In the genomic region with DNA sequence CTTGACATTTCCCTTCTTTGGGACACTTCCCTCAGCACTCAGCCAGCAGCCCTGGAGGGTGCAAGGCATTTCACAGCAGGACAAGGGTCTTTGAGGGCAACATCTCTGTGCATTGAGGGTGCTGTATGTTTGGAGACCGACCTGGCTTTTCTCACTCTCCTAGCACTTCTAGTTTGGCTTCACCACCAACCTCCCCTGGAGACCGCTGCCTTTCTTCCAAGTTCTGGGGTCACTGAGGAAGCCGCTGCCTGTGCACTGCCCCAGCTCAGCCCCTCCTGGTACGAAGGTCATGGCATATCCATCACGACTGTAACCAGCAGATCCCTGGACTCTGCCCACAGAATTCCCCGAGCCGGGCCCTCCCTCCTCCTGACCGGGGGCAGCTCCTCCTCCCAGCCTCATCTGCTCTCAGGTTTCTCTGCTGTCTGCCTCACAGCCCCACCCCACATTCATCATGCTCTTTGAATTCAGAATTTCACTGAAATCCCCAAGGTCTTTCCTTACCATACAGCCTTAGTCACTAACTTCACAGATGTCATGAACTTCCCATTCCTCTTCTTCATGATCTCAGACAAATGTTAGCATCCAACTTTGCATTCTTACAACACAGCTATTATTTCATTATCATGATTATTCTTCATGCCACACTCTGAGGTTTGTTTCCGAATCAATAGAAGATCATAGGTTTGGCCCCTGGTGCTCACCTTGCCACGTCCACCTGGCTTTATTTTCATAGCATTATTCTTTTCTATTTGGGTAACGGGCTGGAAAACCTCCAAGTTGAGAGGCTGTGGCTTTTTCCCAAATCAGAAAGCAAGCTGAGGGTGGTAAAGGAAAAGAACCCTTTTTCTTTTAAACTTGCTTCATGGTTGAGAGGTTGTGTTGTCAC, we compare ENCODE assay signal across 9 cellular contexts.
DNase-seq lines count a peak whose midpoint lies in the region; ATAC-seq, FAIRE-seq and TF ChIP-seq lines count a peak whose summit lies in the region.
"Had no signal": no experiment of that assay in that cellular context is flagged by ENCODE, and none has a peak within 500 bp of the region (broad histone marks: within the 10 kb centered on the region; RNA-seq: fewer than 3 reads in every experiment).

No MANE protein-coding gene starts in this region.

- peak overlapping the region; percentile 73 for H3K27ac ChIP-seq in ACC112 (ENCODE audit: low read depth, low read length)
- H3K27ac ChIP-seq in GM12878 (ENCODE audit: control insufficient read depth, insufficient read depth): no peak overlapping the region
- peak overlapping the region in 1 of 2 donors; percentile 89 for H3K27ac ChIP-seq in left lung

- CTCF ChIA-PET in GM12878 (lab: Yijun Ruan, JAX): interaction anchor here (0.6 to 1.5 kb wide), 2 partner anchors 17 to 88 kb away, joined by 3 read pairs; no protein-coding TSS in a partner anchor

- no peak overlapping the region for H3K27ac Mint-ChIP-seq in activated naive CD4-positive, alpha-beta T cell treated with anti-CD3 and anti-CD28 coated beads, Interleukin-2, amount 50 U/mL, for 72 hours
- H3K27ac Mint-ChIP-seq: memory B cell had no signal

- POLR2A ChIA-PET in GM12878 (lab: Charles Lee): interaction anchor here (1.1 kb wide), 1 partner anchor 29 kb away, joined by 3 read pairs; no protein-coding TSS in a partner anchor

- H3K4me3 ChIP-seq in ACC112 (ENCODE audit: low read depth, low read length) (0 out of 2 replicates have a peak overlapping the region, but pooled peaks have one; percentile 19), GM12878 (no peak overlapping the region), left lung (no peak overlapping the region)

- in situ Hi-C loops in GM12878 (cut with MboI): no loop called here

- TF ChIP-seq CTCF in GM12878 (IDR thresholded peaks at IDR 0.05 in 2 of 3, conservative IDR thresholded peaks at IDR 0.05 in 1 of 3; ENCODE audit: control insufficient read depth in 2 of 3, extremely low read depth in 1 of 3, insufficient read depth in 1 of 3, low read depth in 3 of 3, low read length in 3 of 3) (no peak), left lung (IDR thresholded peaks at IDR 0.05) (no peak)

- no TSS peak for BruUV-seq in GM12878 (replicated peaks; lab: Mats Ljungman, UMichigan)

- no peak overlapping the region for H2AFZ ChIP-seq in ACC112 (ENCODE audit: low read length, unreplicated experiment)
- H2AFZ ChIP-seq in GM12878 (ENCODE audit: control insufficient read depth, low read depth, low read length): no peak overlapping the region

- no peak for TF ChIP-seq EP300 in GM12878 (IDR thresholded peaks at IDR 0.05; ENCODE audit: borderline replicate concordance in 1 of 2, control insufficient read depth in 1 of 2, low read depth in 2 of 2, low read length in 2 of 2)

- RAD21 ChIA-PET in GM12878 (lab: Charles Lee; ENCODE audit: unreplicated experiment): interaction anchor here (1.1 to 1.2 kb wide), 2 partner anchors 17 to 86 kb away, joined by 3 to 6 read pairs; no protein-coding TSS in a partner anchor

- H3K79me2 ChIP-seq in ACC112 (ENCODE audit: control insufficient read depth, insufficient read depth, low read length, unreplicated experiment): no peaks in the 10 kb centered on the region
- H3K79me2 ChIP-seq in GM12878 (ENCODE audit: control insufficient read depth, insufficient read depth, low read length): no peaks in the 10 kb centered on the region

- SMC1A ChIA-PET in GM12878 (lab: Charles Lee; ENCODE audit: uncharacterized antibody, unreplicated experiment): interaction anchor here (1.0 to 1.9 kb wide), 3 partner anchors 45 to 88 kb away, joined by 3 to 4 read pairs (median 3); no protein-coding TSS in a partner anchor

- H3K9ac ChIP-seq in GM12878 (ENCODE audit: control insufficient read depth, insufficient read depth, low read length): no peak overlapping the region

- FAIRE-seq in HTR-8/SVneo (lab: Jason Lieb, UNC): peak; percentile 66
- no peak for FAIRE-seq in GM12878 (lab: Jason Lieb, UNC)

- peak; percentile 90 for DNase-seq in HTR-8/SVneo (ENCODE audit: insufficient read length, low spot score)
- no peak for DNase-seq in GM12878 (ENCODE audit: low read depth, low spot score)
- no peak for DNase-seq in left lung
- DNase-seq in activated CD4-positive, alpha-beta T cell treated with anti-CD3 and anti-CD28 coated beads, Interleukin-2, amount 50 U/mL, for 48 hours: no peak
- DNase-seq in activated naive CD4-positive, alpha-beta T cell treated with anti-CD3 and anti-CD28 coated beads, Interleukin-2, amount 50 U/mL, for 72 hours (ENCODE audit: low spot score in 2 of 2): no peak

- no peaks in the 10 kb centered on the region for H3K36me3 Mint-ChIP-seq in activated naive CD4-positive, alpha-beta T cell treated with anti-CD3 and anti-CD28 coated beads, Interleukin-2, amount 50 U/mL, for 72 hours
- H3K36me3 Mint-ChIP-seq: memory B cell had no signal

- intact Hi-C loops in GM12878 (cut with micrococcal nuclease; ENCODE audit: unreplicated experiment): no loop called here
- intact Hi-C loops in left lung (cut with DNase I): no loop called here

- no peak for TF ChIP-seq RAD21 in GM12878 (IDR thresholded peaks at IDR 0.05; ENCODE audit: insufficient read depth, low read depth, low read length)

- no peaks in the 10 kb centered on the region for H3K9me3 Mint-ChIP-seq in activated naive CD4-positive, alpha-beta T cell treated with anti-CD3 and anti-CD28 coated beads, Interleukin-2, amount 50 U/mL, for 72 hours
- H3K9me3 Mint-ChIP-seq: memory B cell had no signal

- H4K20me1 ChIP-seq in GM12878 (ENCODE audit: control insufficient read depth, insufficient read depth): no peaks in the 10 kb centered on the region

- TF ChIP-seq POLR2A in GM12878 (IDR thresholded peaks at IDR 0.05; ENCODE audit: low read depth, low read length) (no peak), GM18505 (IDR thresholded peaks at IDR 0.05; ENCODE audit: borderline replicate concordance, extremely low read depth, insufficient read depth, insufficient read length) (no peak)

- no peak for ATAC-seq in GM12878
- peak; percentile 55 for ATAC-seq in left lung
- ATAC-seq in HG03354 (IDR thresholded peaks at IDR 0.05; ENCODE audit: poor library complexity, severe bottlenecking, unreplicated experiment): no peak
- ATAC-seq in GM18505 (IDR thresholded peaks at IDR 0.05; ENCODE audit: unreplicated experiment): no peak
- ATAC-seq in activated naive CD4-positive, alpha-beta T cell treated with anti-CD3 and anti-CD28 coated beads, Interleukin-2, amount 50 U/mL, for 72 hours: no peak

- peaks cover 6% of the 10 kb centered on the region; the same call in 1 of the 2 replicates for H3K27me3 ChIP-seq in ACC112 (ENCODE audit: insufficient read depth, low read length)
- peaks cover 0 to 2% of the 10 kb centered on the region in 2 experiments; a peak in 2 of 4 replicates for H3K27me3 ChIP-seq in GM12878 (replicated peaks in 1 of 2; ENCODE audit: control insufficient read depth in 2 of 2, insufficient read depth in 2 of 2, low read length in 1 of 2)
- no peaks in the 10 kb centered on the region for H3K27me3 ChIP-seq in left lung

- H3K36me3 ChIP-seq in ACC112 (ENCODE audit: insufficient read depth, low read length) (no peaks in the 10 kb centered on the region), GM12878 (ENCODE audit: control insufficient read depth in 2 of 2, insufficient read depth in 2 of 2, low read length in 1 of 2) (no peaks in the 10 kb centered on the region), left lung (no peaks in the 10 kb centered on the region)

- no peak overlapping the region for H3K4me2 ChIP-seq in GM12878 (ENCODE audit: control insufficient read depth, insufficient read depth)

- H3K4me1 ChIP-seq in ACC112 (ENCODE audit: control insufficient read depth, insufficient read depth, low read length, unreplicated experiment) (peaks cover 15% of the 10 kb centered on the region), GM12878 (ENCODE audit: control insufficient read depth, insufficient read depth, low read length) (no peaks in the 10 kb centered on the region; the same call in 1 of the 2 replicates), left lung (peaks cover 9 to 52% of the 10 kb centered on the region in 2 donors)

- H3K9me3 ChIP-seq in GM12878 (replicated peaks; ENCODE audit: control insufficient read depth, insufficient read depth, low read length) (no peaks in the 10 kb centered on the region; the same call in 2 of the 3 replicates), left lung (no peaks in the 10 kb centered on the region)

- WGBS in GM12878 (ENCODE audit: insufficient coverage, insufficient replicate concordance, low lambda C conversion rate, missing lambda C conversion rate): 8% methylated on average over 10 of the region's 11 CpGs

TF ChIP-seq in GM12878, 131 proteins besides CTCF, POLR2A, EP300 and RAD21:
- TF ChIP-seq CBX3 (IDR thresholded peaks at IDR 0.05; ENCODE audit: borderline replicate concordance, low read depth) (no peak), IKZF2 (IDR thresholded peaks at IDR 0.05) (peak in 1 of 2 experiments; percentile 38; a peak in 1 of 4 replicates), IKZF1 (conservative IDR thresholded peaks at IDR 0.05) (0 out of 2 replicates have a peak, but pooled peaks have one; percentile 29)
